Comparison of ENCODE assay signal across 1 cellular context in the genomic region with DNA sequence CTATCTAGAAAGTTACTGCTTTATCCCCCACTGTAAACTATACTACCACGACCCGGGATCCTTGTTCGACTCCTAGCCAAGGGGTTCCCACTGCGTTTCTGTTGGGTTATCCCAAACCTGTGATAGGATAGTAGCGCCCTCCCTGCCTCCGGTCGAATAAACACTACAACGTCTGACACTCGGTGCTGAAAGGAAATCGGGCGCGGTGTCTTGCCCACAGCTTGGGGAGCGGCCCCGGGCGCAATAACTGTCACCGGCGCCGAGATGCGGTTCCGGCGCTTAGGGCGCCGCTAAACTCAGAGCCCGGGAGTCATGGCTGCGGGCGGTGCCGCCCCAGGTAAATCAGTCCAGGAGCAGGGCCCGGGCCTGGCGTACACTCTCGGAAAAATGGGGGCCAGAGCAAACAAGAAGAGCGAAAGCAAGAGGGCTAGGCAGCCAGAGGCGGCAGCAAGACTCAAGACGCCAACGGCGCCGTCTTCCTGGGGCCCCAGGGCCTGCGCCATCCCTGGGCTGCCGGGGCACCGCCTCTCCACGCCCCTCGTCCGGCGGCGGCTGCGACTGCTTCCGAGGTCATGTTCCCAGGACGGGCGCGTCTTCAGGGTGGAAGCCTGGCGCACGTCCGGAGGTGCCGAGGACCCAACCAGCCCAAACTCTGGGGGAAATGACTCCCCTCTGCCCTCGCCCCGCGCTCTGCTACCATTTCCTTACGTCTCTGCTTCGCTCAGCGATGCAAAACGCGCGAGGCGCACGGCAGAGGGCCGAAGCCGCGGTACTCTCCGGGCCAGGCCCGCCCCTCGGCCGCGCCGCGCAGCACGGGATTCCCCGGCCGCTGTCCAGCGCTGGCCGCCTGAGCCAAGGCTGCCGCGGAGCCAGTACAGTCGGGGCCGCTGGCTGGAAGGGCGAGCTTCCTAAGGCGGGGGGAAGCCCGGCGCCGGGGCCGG.
A peak's percentile ranks its signal among the peaks of the same experiment; 100 is the strongest.
TF ChIP-seq lines count a peak whose summit lies in the region.

A gene (plus strand): TSS at position 575 of the 941 bp plus-strand sequence. CDS start 87 bp downstream, at position 662.

TF ChIP-seq in GM12878, 131 proteins besides CTCF, POLR2A, EP300 and RAD21 (continued from another document and continues in another):
- TF ChIP-seq, protein P1, sequence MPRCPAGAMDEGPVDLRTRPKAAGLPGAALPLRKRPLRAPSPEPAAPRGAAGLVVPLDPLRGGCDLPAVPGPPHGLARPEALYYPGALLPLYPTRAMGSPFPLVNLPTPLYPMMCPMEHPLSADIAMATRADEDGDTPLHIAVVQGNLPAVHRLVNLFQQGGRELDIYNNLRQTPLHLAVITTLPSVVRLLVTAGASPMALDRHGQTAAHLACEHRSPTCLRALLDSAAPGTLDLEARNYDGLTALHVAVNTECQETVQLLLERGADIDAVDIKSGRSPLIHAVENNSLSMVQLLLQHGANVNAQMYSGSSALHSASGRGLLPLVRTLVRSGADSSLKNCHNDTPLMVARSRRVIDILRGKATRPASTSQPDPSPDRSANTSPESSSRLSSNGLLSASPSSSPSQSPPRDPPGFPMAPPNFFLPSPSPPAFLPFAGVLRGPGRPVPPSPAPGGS (IDR thresholded peaks at IDR 0.05; ENCODE audit: borderline replicate concordance, insufficient read depth, low read depth, low read length, poor library complexity, severe bottlenecking), result no peak
- TF ChIP-seq TAF1 (IDR thresholded peaks at IDR 0.05; ENCODE audit: borderline replicate concordance, low read depth, low read length) (peak; percentile 75; the same call in 1 of the 2 replicates), CHD1 (IDR thresholded peaks at IDR 0.05; ENCODE audit: low read depth, low read length) (no peak), RB1 (IDR thresholded peaks at IDR 0.05; ENCODE audit: borderline replicate concordance) (0 out of 2 replicates have a peak, but pooled peaks have one; percentile 66), GABPA (IDR thresholded peaks at IDR 0.05; ENCODE audit: low read depth) (peak; percentile 88), ZNF24 (IDR thresholded peaks at IDR 0.05) (peak; percentile 19; the same call in 1 of the 2 replicates), ZSCAN29 (IDR thresholded peaks at IDR 0.05) (no peak), TARDBP (IDR thresholded peaks at IDR 0.05; ENCODE audit: borderline replicate concordance) (no peak; the same call in none of the 2 replicates), HDAC2 (IDR thresholded peaks at IDR 0.05) (no peak), SRF (IDR thresholded peaks at IDR 0.05; ENCODE audit: low read depth in 2 of 2, low read length in 2 of 2) (peak in 1 of 2 experiments; percentile 28; a peak in 1 of 4 replicates), ETV6 (conservative IDR thresholded peaks at IDR 0.05 in 1 of 2, IDR thresholded peaks at IDR 0.05 in 1 of 2; ENCODE audit: borderline replicate concordance in 1 of 2, low read depth in 1 of 2) (no peak), IKZF1 (conservative IDR thresholded peaks at IDR 0.05) (peak; percentile 89), NR2C2 (IDR thresholded peaks at IDR 0.05; ENCODE audit: borderline replicate concordance, control insufficient read depth, insufficient read length, low read depth) (peak; percentile 66), RCOR1 (conservative IDR thresholded peaks at IDR 0.05; ENCODE audit: low read depth, low read length) (no peak), CBX3 (IDR thresholded peaks at IDR 0.05; ENCODE audit: borderline replicate concordance, low read depth) (no peak), BCL11A (IDR thresholded peaks at IDR 0.05; ENCODE audit: low read depth, low read length) (no peak), KDM1A (IDR thresholded peaks at IDR 0.05; ENCODE audit: borderline replicate concordance) (no peak), NFYA (IDR thresholded peaks at IDR 0.05; ENCODE audit: borderline replicate concordance, low read depth, low read length) (no peak), SMARCA5 (IDR thresholded peaks at IDR 0.05) (no peak), NFIC (IDR thresholded peaks at IDR 0.05; ENCODE audit: low read depth, low read length) (no peak), RELA (IDR thresholded peaks at IDR 0.05; ENCODE audit: borderline replicate concordance, partially characterized antibody) (no peak)
- TF ChIP-seq, protein P2, sequence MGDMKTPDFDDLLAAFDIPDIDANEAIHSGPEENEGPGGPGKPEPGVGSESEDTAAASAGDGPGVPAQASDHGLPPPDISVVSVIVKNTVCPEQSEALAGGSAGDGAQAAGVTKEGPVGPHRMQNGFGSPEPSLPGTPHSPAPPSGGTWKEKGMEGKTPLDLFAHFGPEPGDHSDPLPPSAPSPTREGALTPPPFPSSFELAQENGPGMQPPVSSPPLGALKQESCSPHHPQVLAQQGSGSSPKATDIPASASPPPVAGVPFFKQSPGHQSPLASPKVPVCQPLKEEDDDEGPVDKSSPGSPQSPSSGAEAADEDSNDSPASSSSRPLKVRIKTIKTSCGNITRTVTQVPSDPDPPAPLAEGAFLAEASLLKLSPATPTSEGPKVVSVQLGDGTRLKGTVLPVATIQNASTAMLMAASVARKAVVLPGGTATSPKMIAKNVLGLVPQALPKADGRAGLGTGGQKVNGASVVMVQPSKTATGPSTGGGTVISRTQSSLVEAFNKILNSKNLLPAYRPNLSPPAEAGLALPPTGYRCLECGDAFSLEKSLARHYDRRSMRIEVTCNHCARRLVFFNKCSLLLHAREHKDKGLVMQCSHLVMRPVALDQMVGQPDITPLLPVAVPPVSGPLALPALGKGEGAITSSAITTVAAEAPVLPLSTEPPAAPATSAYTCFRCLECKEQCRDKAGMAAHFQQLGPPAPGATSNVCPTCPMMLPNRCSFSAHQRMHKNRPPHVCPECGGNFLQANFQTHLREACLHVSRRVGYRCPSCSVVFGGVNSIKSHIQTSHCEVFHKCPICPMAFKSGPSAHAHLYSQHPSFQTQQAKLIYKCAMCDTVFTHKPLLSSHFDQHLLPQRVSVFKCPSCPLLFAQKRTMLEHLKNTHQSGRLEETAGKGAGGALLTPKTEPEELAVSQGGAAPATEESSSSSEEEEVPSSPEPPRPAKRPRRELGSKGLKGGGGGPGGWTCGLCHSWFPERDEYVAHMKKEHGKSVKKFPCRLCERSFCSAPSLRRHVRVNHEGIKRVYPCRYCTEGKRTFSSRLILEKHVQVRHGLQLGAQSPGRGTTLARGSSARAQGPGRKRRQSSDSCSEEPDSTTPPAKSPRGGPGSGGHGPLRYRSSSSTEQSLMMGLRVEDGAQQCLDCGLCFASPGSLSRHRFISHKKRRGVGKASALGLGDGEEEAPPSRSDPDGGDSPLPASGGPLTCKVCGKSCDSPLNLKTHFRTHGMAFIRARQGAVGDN (IDR thresholded peaks at IDR 0.05), result peak; percentile 59
- TF ChIP-seq, protein P3, sequence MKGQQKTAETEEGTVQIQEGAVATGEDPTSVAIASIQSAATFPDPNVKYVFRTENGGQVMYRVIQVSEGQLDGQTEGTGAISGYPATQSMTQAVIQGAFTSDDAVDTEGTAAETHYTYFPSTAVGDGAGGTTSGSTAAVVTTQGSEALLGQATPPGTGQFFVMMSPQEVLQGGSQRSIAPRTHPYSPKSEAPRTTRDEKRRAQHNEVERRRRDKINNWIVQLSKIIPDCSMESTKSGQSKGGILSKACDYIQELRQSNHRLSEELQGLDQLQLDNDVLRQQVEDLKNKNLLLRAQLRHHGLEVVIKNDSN (IDR thresholded peaks at IDR 0.05; ENCODE audit: borderline replicate concordance, extremely low read length, insufficient read depth, low read depth, low read length), result no peak
- TF ChIP-seq, protein P4, sequence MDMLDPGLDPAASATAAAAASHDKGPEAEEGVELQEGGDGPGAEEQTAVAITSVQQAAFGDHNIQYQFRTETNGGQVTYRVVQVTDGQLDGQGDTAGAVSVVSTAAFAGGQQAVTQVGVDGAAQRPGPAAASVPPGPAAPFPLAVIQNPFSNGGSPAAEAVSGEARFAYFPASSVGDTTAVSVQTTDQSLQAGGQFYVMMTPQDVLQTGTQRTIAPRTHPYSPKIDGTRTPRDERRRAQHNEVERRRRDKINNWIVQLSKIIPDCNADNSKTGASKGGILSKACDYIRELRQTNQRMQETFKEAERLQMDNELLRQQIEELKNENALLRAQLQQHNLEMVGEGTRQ (IDR thresholded peaks at IDR 0.05; ENCODE audit: borderline replicate concordance, low read depth, low read length), result no peak
- TF ChIP-seq, protein P5, sequence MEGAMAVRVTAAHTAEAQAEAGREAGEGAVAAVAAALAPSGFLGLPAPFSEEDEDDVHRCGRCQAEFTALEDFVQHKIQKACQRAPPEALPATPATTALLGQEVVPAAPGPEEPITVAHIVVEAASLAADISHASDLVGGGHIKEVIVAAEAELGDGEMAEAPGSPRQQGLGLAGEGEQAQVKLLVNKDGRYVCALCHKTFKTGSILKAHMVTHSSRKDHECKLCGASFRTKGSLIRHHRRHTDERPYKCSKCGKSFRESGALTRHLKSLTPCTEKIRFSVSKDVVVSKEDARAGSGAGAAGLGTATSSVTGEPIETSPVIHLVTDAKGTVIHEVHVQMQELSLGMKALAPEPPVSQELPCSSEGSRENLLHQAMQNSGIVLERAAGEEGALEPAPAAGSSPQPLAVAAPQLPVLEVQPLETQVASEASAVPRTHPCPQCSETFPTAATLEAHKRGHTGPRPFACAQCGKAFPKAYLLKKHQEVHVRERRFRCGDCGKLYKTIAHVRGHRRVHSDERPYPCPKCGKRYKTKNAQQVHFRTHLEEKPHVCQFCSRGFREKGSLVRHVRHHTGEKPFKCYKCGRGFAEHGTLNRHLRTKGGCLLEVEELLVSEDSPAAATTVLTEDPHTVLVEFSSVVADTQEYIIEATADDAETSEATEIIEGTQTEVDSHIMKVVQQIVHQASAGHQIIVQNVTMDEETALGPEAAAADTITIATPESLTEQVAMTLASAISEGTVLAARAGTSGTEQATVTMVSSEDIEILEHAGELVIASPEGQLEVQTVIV (IDR thresholded peaks at IDR 0.05; ENCODE audit: borderline replicate concordance, partially characterized antibody), result no peak
- TF ChIP-seq, protein P6, sequence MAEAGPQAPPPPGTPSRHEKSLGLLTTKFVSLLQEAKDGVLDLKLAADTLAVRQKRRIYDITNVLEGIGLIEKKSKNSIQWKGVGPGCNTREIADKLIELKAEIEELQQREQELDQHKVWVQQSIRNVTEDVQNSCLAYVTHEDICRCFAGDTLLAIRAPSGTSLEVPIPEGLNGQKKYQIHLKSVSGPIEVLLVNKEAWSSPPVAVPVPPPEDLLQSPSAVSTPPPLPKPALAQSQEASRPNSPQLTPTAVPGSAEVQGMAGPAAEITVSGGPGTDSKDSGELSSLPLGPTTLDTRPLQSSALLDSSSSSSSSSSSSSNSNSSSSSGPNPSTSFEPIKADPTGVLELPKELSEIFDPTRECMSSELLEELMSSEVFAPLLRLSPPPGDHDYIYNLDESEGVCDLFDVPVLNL (IDR thresholded peaks at IDR 0.05; ENCODE audit: low read depth, low read length), result no peak
- TF ChIP-seq, protein P7, sequence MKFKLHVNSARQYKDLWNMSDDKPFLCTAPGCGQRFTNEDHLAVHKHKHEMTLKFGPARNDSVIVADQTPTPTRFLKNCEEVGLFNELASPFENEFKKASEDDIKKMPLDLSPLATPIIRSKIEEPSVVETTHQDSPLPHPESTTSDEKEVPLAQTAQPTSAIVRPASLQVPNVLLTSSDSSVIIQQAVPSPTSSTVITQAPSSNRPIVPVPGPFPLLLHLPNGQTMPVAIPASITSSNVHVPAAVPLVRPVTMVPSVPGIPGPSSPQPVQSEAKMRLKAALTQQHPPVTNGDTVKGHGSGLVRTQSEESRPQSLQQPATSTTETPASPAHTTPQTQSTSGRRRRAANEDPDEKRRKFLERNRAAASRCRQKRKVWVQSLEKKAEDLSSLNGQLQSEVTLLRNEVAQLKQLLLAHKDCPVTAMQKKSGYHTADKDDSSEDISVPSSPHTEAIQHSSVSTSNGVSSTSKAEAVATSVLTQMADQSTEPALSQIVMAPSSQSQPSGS (IDR thresholded peaks at IDR 0.05; ENCODE audit: low read length), result no peak
- TF ChIP-seq, protein P8, sequence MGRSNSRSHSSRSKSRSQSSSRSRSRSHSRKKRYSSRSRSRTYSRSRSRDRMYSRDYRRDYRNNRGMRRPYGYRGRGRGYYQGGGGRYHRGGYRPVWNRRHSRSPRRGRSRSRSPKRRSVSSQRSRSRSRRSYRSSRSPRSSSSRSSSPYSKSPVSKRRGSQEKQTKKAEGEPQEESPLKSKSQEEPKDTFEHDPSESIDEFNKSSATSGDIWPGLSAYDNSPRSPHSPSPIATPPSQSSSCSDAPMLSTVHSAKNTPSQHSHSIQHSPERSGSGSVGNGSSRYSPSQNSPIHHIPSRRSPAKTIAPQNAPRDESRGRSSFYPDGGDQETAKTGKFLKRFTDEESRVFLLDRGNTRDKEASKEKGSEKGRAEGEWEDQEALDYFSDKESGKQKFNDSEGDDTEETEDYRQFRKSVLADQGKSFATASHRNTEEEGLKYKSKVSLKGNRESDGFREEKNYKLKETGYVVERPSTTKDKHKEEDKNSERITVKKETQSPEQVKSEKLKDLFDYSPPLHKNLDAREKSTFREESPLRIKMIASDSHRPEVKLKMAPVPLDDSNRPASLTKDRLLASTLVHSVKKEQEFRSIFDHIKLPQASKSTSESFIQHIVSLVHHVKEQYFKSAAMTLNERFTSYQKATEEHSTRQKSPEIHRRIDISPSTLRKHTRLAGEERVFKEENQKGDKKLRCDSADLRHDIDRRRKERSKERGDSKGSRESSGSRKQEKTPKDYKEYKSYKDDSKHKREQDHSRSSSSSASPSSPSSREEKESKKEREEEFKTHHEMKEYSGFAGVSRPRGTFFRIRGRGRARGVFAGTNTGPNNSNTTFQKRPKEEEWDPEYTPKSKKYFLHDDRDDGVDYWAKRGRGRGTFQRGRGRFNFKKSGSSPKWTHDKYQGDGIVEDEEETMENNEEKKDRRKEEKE (IDR thresholded peaks at IDR 0.05), result no peak
- TF ChIP-seq, protein P9, sequence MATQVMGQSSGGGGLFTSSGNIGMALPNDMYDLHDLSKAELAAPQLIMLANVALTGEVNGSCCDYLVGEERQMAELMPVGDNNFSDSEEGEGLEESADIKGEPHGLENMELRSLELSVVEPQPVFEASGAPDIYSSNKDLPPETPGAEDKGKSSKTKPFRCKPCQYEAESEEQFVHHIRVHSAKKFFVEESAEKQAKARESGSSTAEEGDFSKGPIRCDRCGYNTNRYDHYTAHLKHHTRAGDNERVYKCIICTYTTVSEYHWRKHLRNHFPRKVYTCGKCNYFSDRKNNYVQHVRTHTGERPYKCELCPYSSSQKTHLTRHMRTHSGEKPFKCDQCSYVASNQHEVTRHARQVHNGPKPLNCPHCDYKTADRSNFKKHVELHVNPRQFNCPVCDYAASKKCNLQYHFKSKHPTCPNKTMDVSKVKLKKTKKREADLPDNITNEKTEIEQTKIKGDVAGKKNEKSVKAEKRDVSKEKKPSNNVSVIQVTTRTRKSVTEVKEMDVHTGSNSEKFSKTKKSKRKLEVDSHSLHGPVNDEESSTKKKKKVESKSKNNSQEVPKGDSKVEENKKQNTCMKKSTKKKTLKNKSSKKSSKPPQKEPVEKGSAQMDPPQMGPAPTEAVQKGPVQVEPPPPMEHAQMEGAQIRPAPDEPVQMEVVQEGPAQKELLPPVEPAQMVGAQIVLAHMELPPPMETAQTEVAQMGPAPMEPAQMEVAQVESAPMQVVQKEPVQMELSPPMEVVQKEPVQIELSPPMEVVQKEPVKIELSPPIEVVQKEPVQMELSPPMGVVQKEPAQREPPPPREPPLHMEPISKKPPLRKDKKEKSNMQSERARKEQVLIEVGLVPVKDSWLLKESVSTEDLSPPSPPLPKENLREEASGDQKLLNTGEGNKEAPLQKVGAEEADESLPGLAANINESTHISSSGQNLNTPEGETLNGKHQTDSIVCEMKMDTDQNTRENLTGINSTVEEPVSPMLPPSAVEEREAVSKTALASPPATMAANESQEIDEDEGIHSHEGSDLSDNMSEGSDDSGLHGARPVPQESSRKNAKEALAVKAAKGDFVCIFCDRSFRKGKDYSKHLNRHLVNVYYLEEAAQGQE (IDR thresholded peaks at IDR 0.05; ENCODE audit: low read depth, low read length), result peak; percentile 92
